In genomic region chr5:140564196-140565023, GRCh38 we compare ENCODE assay signal across 8 cellular contexts. TPM values are rescaled to one million over a fixed set of nuclear protein-coding genes. Genes with fewer than 3 reads are reported as not detected.
DNase-seq lines count a peak whose midpoint lies in the region; ATAC-seq and TF ChIP-seq lines count a peak whose summit lies in the region.

A gene with protein sequence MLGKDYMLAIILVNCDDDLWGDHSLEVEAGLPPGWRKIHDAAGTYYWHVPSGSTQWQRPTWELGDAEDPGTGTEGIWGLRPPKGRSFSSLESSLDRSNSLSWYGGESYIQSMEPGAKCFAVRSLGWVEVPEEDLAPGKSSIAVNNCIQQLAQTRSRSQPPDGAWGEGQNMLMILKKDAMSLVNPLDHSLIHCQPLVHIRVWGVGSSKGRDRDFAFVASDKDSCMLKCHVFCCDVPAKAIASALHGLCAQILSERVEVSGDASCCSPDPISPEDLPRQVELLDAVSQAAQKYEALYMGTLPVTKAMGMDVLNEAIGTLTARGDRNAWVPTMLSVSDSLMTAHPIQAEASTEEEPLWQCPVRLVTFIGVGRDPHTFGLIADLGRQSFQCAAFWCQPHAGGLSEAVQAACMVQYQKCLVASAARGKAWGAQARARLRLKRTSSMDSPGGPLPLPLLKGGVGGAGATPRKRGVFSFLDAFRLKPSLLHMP (minus strand): TSS chr5:140564598. CDS start chr5:140564245, 353 bp downstream.
A gene with protein sequence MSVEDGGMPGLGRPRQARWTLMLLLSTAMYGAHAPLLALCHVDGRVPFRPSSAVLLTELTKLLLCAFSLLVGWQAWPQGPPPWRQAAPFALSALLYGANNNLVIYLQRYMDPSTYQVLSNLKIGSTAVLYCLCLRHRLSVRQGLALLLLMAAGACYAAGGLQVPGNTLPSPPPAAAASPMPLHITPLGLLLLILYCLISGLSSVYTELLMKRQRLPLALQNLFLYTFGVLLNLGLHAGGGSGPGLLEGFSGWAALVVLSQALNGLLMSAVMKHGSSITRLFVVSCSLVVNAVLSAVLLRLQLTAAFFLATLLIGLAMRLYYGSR (plus strand): TSS chr5:140564828. CDS start chr5:140567170, 2,342 bp downstream.

- in situ Hi-C loops in HAP-1 (cut with MboI; ENCODE audit: low sequenced_read_pairs): loop anchor here (5.0 kb wide), 1 partner anchor 68 kb away; the partner anchor contains the start of gene CD14

- TF ChIP-seq POLR2A in GM18505 (IDR thresholded peaks at IDR 0.05; ENCODE audit: borderline replicate concordance, extremely low read depth, insufficient read depth, insufficient read length): peak; percentile 93

- under 1% methylated on average over 61 of the region's 74 CpGs for WGBS in hepatocyte (ENCODE audit: low lambda C conversion rate, missing lambda C conversion rate)

- no peaks in the 10 kb centered on the region for H4K20me1 ChIP-seq in hepatocyte (ENCODE audit: insufficient read depth, poor library complexity, severe bottlenecking)

- H3K9me3 ChIP-seq in hepatocyte (ENCODE audit: low read depth) (no peaks in the 10 kb centered on the region), HAP-1 (no peaks in the 10 kb centered on the region)

- no peak for TF ChIP-seq CTCF in hepatocyte (IDR thresholded peaks at IDR 0.05; ENCODE audit: poor library complexity)

- H3K4me1 ChIP-seq in hepatocyte (ENCODE audit: insufficient read depth) (peaks cover 9% of the 10 kb centered on the region), HAP-1 (no peaks in the 10 kb centered on the region)

- peaks cover 31% of the 10 kb centered on the region for H3K79me2 ChIP-seq in hepatocyte

- peak within 1 kb of the TSS; percentile 85 for H3K4me2 ChIP-seq in hepatocyte

- ATAC-seq in GM18505 (IDR thresholded peaks at IDR 0.05; ENCODE audit: unreplicated experiment) (peak; percentile 85), HG02981 (IDR thresholded peaks at IDR 0.05; ENCODE audit: unreplicated experiment) (peak; percentile 87)

- peak within 1 kb of the TSS; percentile 93 for H3K27ac ChIP-seq in hepatocyte

- H3K27me3 ChIP-seq in hepatocyte (no peaks in the 10 kb centered on the region), HAP-1 (ENCODE audit: low read depth) (no peaks in the 10 kb centered on the region)

- H3K9me2 ChIP-seq in hepatocyte (replicated peaks; ENCODE audit: insufficient read depth): no peaks in the 10 kb centered on the region

- peak within 1 kb of the TSS; percentile 58 for H2AFZ ChIP-seq in hepatocyte

- H3K36me3 ChIP-seq in hepatocyte (replicated peaks; ENCODE audit: insufficient read depth, low read depth): no peaks in the 10 kb centered on the region
- H3K36me3 ChIP-seq in HAP-1 (replicated peaks): no peaks in the 10 kb centered on the region

- peak; percentile 94 to 95 for DNase-seq in NCI-H2081 (lab: John Stamatoyannopoulos, UW)
- peak; percentile 95 for DNase-seq in T1000 (lab: John Stamatoyannopoulos, UW)
- peak; percentile 99 for DNase-seq in astrocyte of the hippocampus (ENCODE audit: low read depth, low spot score)
- DNase-seq in hepatocyte (ENCODE audit: low spot score): peak; percentile 98
- peak; percentile 96 for DNase-seq in renal cortical epithelial cell (ENCODE audit: low read depth)
- no peak for DNase-seq in HAP-1 (ENCODE audit: low spot score in 2 of 2)

- peak within 1 kb of the TSS; percentile 40 for H3K4me3 ChIP-seq in hepatocyte
- H3K4me3 ChIP-seq in HAP-1: no peak within 1 kb of the TSS

RNA-seq across cellular contexts. Expression of the first gene that starts in this region (rescaled TPM):
- total RNA-seq in hepatocyte (19.5 and 21.0 TPM in 2 replicates), renal cortical epithelial cell (5.2 and 21.5 TPM in 2 replicates)
- polyA plus RNA-seq in hepatocyte: 41.5 and 51.5 TPM in 2 replicates

RNA-seq across cellular contexts. Expression of the second gene that starts in this region (rescaled TPM):
- 29.2 and 34.1 TPM in 2 replicates for total RNA-seq in hepatocyte
- 70.4 and 81.0 TPM in 2 replicates for polyA plus RNA-seq in hepatocyte
- total RNA-seq in renal cortical epithelial cell: 28.7 and 85.2 TPM in 2 replicates

Comparison
In these comparisons a context has a peak if more than half of its experiments do, and no peak if none do; other contexts are left out.
1. DNase-seq: peak in NCI-H2081 (2 of 2), T1000 (single experiment), astrocyte of the hippocampus (single experiment), hepatocyte (single experiment) and renal cortical epithelial cell (single experiment); none in HAP-1 (0 of 2).